ENCODE assay signal across 2 cellular contexts in the genomic region with DNA sequence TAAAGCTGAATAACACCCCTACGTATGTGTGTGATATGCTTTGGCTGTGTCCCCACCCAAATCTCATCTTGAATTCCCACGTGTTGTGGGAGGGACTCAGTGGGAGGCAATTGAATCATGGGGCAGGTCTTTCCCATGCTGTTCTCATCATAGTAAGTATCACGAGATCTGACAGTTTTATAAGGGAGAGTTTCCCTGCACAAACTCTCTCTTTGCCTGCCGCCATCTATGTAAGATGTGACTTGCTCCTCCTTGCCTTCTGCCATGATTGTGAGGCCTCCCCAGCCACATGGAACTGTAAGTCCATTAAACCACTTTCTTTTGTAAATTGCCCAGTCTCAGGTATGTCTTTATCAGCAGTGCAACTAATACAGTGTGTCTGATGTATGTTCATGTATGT. TPM values are rescaled to one million over a fixed set of nuclear protein-coding genes. Genes with fewer than 3 reads are reported as not detected.
"Had no signal": no experiment of that assay in that cellular context is flagged by ENCODE, and none has a peak within 500 bp of the region (broad histone marks: within the 10 kb centered on the region; RNA-seq: fewer than 3 reads in every experiment).

No MANE protein-coding gene starts in this region.

RNA-seq across cellular contexts. Expression of gene EML1, which starts 30.3 kb away (rescaled TPM):
- total RNA-seq: HT-29 had no signal
- polyA plus RNA-seq: IgD-negative memory B cell had no signal
